Comparison of ENCODE assay signal across 1 cellular context in the genomic region with DNA sequence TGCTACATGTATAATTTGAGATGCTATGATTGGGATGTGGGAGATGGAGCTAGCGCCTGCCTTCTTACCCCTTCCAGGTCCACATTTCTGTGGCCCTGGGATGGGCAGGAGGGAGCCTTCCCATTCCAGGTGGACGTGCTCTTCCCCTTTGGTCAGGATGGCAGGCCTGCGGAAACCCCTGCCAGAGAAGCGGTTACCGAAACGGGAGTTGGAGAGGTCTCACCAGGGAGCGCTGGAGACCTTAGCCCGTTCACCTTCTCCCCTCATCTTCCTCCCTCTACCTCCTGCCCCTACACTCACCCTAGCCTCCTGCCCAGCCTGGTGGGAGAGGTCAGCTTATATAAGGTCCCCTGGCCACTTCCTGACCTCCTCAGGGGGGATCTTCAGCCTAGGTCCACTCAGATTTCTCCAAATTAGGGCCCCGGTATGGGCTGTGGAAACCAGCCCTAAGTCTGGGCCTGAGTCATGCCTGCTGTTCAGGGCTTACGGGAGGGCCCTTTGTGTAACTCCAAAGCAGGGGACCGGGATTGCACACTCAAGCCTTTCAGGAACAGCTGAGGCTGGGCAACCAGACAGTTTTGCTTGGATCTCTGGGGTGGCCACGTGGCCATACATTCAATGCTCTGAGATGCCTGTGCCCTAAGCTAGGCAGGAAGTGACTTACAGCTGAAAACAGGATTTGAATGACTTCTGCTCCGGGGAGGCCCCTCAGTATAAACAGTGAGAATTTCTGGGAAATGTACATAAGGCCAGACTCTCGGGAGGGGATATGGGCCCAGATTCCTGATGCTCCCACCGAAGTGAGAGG.
TF ChIP-seq lines count a peak whose summit lies in the region.

No MANE protein-coding gene starts in this region.

TF ChIP-seq in K562, 482 proteins besides CTCF, POLR2A, EP300 and RAD21 (continued from another document):
- no peak for TF ChIP-seq ZNF274 (IDR thresholded peaks at IDR 0.05; ENCODE audit: borderline replicate concordance, low read depth, low read length)
- no peak for TF ChIP-seq TBL1XR1 (IDR thresholded peaks at IDR 0.05; ENCODE audit: low read length in 2 of 2)
- no peak for TF ChIP-seq HNRNPH1 (optimal IDR thresholded peaks at IDR 0.05; ENCODE audit: low read depth, low read length)
TF ChIP-seq in K562: peak in this region for 0.
